14 cellular contexts compared by ENCODE assay signal in the genomic region with DNA sequence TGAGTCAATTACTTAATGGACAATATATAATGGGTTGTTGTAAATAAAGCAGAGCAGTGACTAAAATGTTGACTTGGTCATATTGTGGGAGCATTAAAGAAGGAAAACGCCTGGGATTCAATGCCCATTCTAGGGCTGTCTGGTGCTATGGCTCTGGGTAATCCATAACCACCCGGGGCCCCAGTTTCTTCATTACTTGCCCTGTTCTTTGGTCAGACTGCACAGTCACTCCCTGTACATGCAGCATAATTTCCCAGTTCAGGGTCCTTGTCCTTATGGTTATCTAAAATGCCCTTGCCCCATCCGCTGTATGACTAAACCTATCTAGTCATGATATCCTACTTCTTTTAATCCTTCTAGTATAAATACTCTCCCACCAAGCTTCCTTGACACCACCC. TPM values are rescaled to one million over a fixed set of nuclear protein-coding genes. Genes with fewer than 3 reads are reported as not detected.
DNase-seq lines count a peak whose midpoint lies in the region; ATAC-seq, FAIRE-seq and TF ChIP-seq lines count a peak whose summit lies in the region.
"Had no signal": no experiment of that assay in that cellular context is flagged by ENCODE, and none has a peak within 500 bp of the region (broad histone marks: within the 10 kb centered on the region; RNA-seq: fewer than 3 reads in every experiment).

No MANE protein-coding gene starts in this region.

- peaks cover 8% of the 10 kb centered on the region for H3K36me3 Mint-ChIP-seq in T-helper 2 cell treated with Interferon-gamma antibody and Interleukin-4, amounts not matched to agents 5 μg/mL and 100 μg/mL, for 36 hours (ENCODE audit: low read depth)
- no peaks in the 10 kb centered on the region for H3K36me3 Mint-ChIP-seq in stimulated activated memory B cell treated with anti-CD40 and anti-IgM and Interleukin-4, amounts not matched to agents 10 μg/mL and 1 μg/mL and 100 μg/mL, for 72 hours

- H3K4me3 ChIP-seq in K562 (no peak overlapping the region), gastroesophageal sphincter (no peak overlapping the region)
- H3K4me3 ChIP-seq: suprapubic skin had no signal

- H3K9me1 ChIP-seq in K562 (ENCODE audit: control insufficient read depth, insufficient read depth, low read length) = no peaks in the 10 kb centered on the region

- peaks cover 3% of the 10 kb centered on the region for H3K27me3 Mint-ChIP-seq in T-helper 2 cell treated with Interferon-gamma antibody and Interleukin-4, amounts not matched to agents 5 μg/mL and 100 μg/mL, for 36 hours (ENCODE audit: low read depth)
- H3K27me3 Mint-ChIP-seq in stimulated activated memory B cell treated with anti-CD40 and anti-IgM and Interleukin-4, amounts not matched to agents 10 μg/mL and 1 μg/mL and 100 μg/mL, for 72 hours = no peaks in the 10 kb centered on the region

- peak overlapping the region; percentile 83 for H3K27ac Mint-ChIP-seq in T-helper 2 cell treated with Interferon-gamma antibody and Interleukin-4, amounts not matched to agents 5 μg/mL and 100 μg/mL, for 36 hours
- peak overlapping the region; percentile 98 for H3K27ac Mint-ChIP-seq in stimulated activated memory B cell treated with anti-CD40 and anti-IgM and Interleukin-4, amounts not matched to agents 10 μg/mL and 1 μg/mL and 100 μg/mL, for 72 hours

- BruUV-seq in K562 (replicated peaks; lab: Mats Ljungman, UMichigan) = no TSS peak

- H3K27me3 ChIP-seq in K562 (ENCODE audit: control insufficient read depth in 2 of 2, insufficient read depth in 2 of 2, low read length in 2 of 2) (no peaks in the 10 kb centered on the region), gastroesophageal sphincter (peaks cover 6% of the 10 kb centered on the region)
- H3K27me3 ChIP-seq: suprapubic skin had no signal

- no peaks in the 10 kb centered on the region for H3K9me3 ChIP-seq in K562 (replicated peaks; ENCODE audit: control insufficient read depth, insufficient read depth, low read depth, low read length)
- H3K9me3 ChIP-seq in gastroesophageal sphincter = no peaks in the 10 kb centered on the region
- H3K9me3 ChIP-seq: suprapubic skin had no signal

- H3K27ac ChIP-seq in K562 (ENCODE audit: extremely low read depth, low read depth, low read length) (peak overlapping the region; percentile 83), gastroesophageal sphincter (peak overlapping the region in 1 of 4 donors; percentile 17)
- H3K27ac ChIP-seq: suprapubic skin, VCaP had no signal

- TF ChIP-seq RAD21 in K562 (CRISPR knock-in tag; conservative IDR thresholded peaks at IDR 0.05 in 1 of 2, IDR thresholded peaks at IDR 0.05 in 1 of 2) = 0 out of 4 replicates have a peak, but pooled peaks of 1 of the 2 experiments have one; percentile 7

- CTCF ChIA-PET in K562 (lab: Yijun Ruan, JAX; ENCODE audit: low intra/inter-chr PET ratio) = no interaction called here

- peak; percentile 83 for TF ChIP-seq EP300 in K562 (IDR thresholded peaks at IDR 0.05; ENCODE audit: low read length)
- no peak for TF ChIP-seq EP300 in gastroesophageal sphincter (IDR thresholded peaks at IDR 0.05)

- TF ChIP-seq POLR2A in K562 (conservative IDR thresholded peaks at IDR 0.05) (no peak), gastroesophageal sphincter (IDR thresholded peaks at IDR 0.05) (no peak)

- H3K9me3 Mint-ChIP-seq in T-helper 2 cell treated with Interferon-gamma antibody and Interleukin-4, amounts not matched to agents 5 μg/mL and 100 μg/mL, for 36 hours = no peaks in the 10 kb centered on the region
- H3K9me3 Mint-ChIP-seq in stimulated activated memory B cell treated with anti-CD40 and anti-IgM and Interleukin-4, amounts not matched to agents 10 μg/mL and 1 μg/mL and 100 μg/mL, for 72 hours = no peaks in the 10 kb centered on the region

- POLR2A ChIA-PET in K562 (lab: Yijun Ruan, JAX) = interaction anchor here (1.4 to 1.9 kb wide), 3 partner anchors 11 to 15 kb away, joined by 3 to 6 read pairs (median 5); no protein-coding TSS in a partner anchor

- no peaks in the 10 kb centered on the region for H3K79me2 ChIP-seq in K562 (ENCODE audit: control insufficient read depth, insufficient read depth, low read length)

- peak overlapping the region; percentile 70 for H3K4me3 Mint-ChIP-seq in T-helper 2 cell treated with Interferon-gamma antibody and Interleukin-4, amounts not matched to agents 5 μg/mL and 100 μg/mL, for 36 hours
- H3K4me3 Mint-ChIP-seq in stimulated activated memory B cell treated with anti-CD40 and anti-IgM and Interleukin-4, amounts not matched to agents 10 μg/mL and 1 μg/mL and 100 μg/mL, for 72 hours = no peak overlapping the region

- H3K36me3 ChIP-seq in K562 (ENCODE audit: control insufficient read depth, insufficient read depth, low read length) (no peaks in the 10 kb centered on the region), gastroesophageal sphincter (no peaks in the 10 kb centered on the region)
- H3K36me3 ChIP-seq: suprapubic skin had no signal

- H3K4me2 ChIP-seq in K562 (ENCODE audit: insufficient read depth, low read length) = peak overlapping the region; percentile 68

- WGBS in K562 (ENCODE audit: insufficient coverage, low coverage, missing lambda C conversion rate) = 0% methylated on average over 3 of the region's 3 CpGs
- 85 to 92% methylated on average over 2 to 3 of the region's 3 CpGs for WGBS in gastroesophageal sphincter (ENCODE audit: low coverage in 1 of 2), 2 donors

- H4K20me1 ChIP-seq in K562 (replicated peaks; ENCODE audit: control insufficient read depth, insufficient read depth, low read length) = no peaks in the 10 kb centered on the region

- H2AFZ ChIP-seq in K562 (ENCODE audit: low read depth, low read length) = peak overlapping the region; percentile 91

- H3K4me1 ChIP-seq in K562 (replicated peaks in 1 of 2; ENCODE audit: control insufficient read depth in 2 of 2, insufficient read depth in 2 of 2, low read length in 2 of 2) = peaks cover 17 to 36% of the 10 kb centered on the region in 2 experiments
- H3K4me1 ChIP-seq in gastroesophageal sphincter = peaks cover 0 to 7% (median 3%) of the 10 kb centered on the region in 3 donors
- H3K4me1 ChIP-seq: suprapubic skin had no signal

- peak overlapping the region in 1 of 2 experiments; percentile 70; a peak in 2 of 4 replicates for H3K9ac ChIP-seq in K562 (ENCODE audit: insufficient read depth in 1 of 2, low read depth in 2 of 2, low read length in 2 of 2)

- peak; percentile 92 for FAIRE-seq in K562 (lab: Jason Lieb, UNC)
- FAIRE-seq: astrocyte had no signal

- TF ChIP-seq CTCF in K562 (IDR thresholded peaks at IDR 0.05 in 2 of 3, conservative IDR thresholded peaks at IDR 0.05 in 1 of 3; ENCODE audit: insufficient read depth in 2 of 3, low read depth in 1 of 3, low read length in 3 of 3) (no peak), gastroesophageal sphincter (IDR thresholded peaks at IDR 0.05) (no peak)

- in situ Hi-C loops in K562 (cut with MboI) = no loop called here

- ATAC-seq in K562 (peak; percentile 91), gastroesophageal sphincter (no peak)
- ATAC-seq in stimulated activated memory B cell treated with anti-CD40 and anti-IgM and Interleukin-4, amounts not matched to agents 10 μg/mL and 1 μg/mL and 100 μg/mL, for 72 hours = no peak

- peaks cover 46% of the 10 kb centered on the region for H3K4me1 Mint-ChIP-seq in T-helper 2 cell treated with Interferon-gamma antibody and Interleukin-4, amounts not matched to agents 5 μg/mL and 100 μg/mL, for 36 hours (ENCODE audit: low read depth)
- peaks cover 67% of the 10 kb centered on the region for H3K4me1 Mint-ChIP-seq in stimulated activated memory B cell treated with anti-CD40 and anti-IgM and Interleukin-4, amounts not matched to agents 10 μg/mL and 1 μg/mL and 100 μg/mL, for 72 hours

- intact Hi-C loops in K562 (cut with micrococcal nuclease) = loop anchor here (1.0 to 5.0 kb wide), 2 partner anchors 14 to 77 kb away; no protein-coding TSS in a partner anchor

- no peak for DNase-seq in T-helper 2 cell treated with Interferon-gamma antibody and Interleukin-4, amounts not matched to agents 5 μg/mL and 100 μg/mL, for 36 hours (ENCODE audit: low spot score)
- DNase-seq in T-helper 2 cell = no peak
- peak; percentile 49 for DNase-seq in NCI-H748 treated with DMSO at 0.1 percent for 48 hours (lab: John Stamatoyannopoulos, UW)
- DNase-seq in K562 (ENCODE audit: extremely low read depth in 1 of 4, low spot score in 3 of 4) = peak; percentile 57 to 87 (median 70)
- DNase-seq in SHP77 (lab: John Stamatoyannopoulos, UW) = no peak
- no peak for DNase-seq in hepatic stellate cell (ENCODE audit: low spot score)
- DNase-seq: ACHN; NCI-H1694 treated with DMSO at 0.1 percent for 48 hours; stimulated activated CD4-positive, alpha-beta T cell treated with anti-CD3 and anti-CD28 coated beads, Interleukin-1b, Interleukin-23, amount 100 ng/mL, for 48 hours had no signal

RNA-seq across cellular contexts. Expression of a gene that starts 27.5 kb away (rescaled TPM):
- total RNA-seq in K562 (2011; cell fraction: chromatin; rRNA removed; ENCODE audit: low replicate concordance) = 41.4 and 147 TPM in 2 replicates
- total RNA-seq in K562 (2011; cell fraction: nucleolus; rRNA removed) = 17.3 and 22.5 TPM in 2 replicates
- 50.7 and 53.1 TPM in 2 replicates for total RNA-seq in K562 (2011; cell fraction: nucleoplasm; rRNA removed)
- 15.1 and 21.2 TPM in 2 replicates for total RNA-seq in K562 (2014; rRNA removed)
- total RNA-seq in K562 (2014; rRNA removed; fragmentation: Illumina TruSeq; extraction: Trizol) = 28.6 and 35.5 TPM in 2 replicates
- total RNA-seq in K562 (2015; rRNA removed; fragmentation: Illumina TruSeq; extraction: Trizol) = 25.4 and 32.3 TPM in 2 replicates
- total RNA-seq in K562 (2021) = 18.3 and 19.9 TPM in 2 replicates
- 19.8 and 23.0 TPM in 2 replicates for polyA plus RNA-seq in K562 (2011; rRNA removed)
- 5.0 and 7.4 TPM in 2 replicates for polyA plus RNA-seq in K562 (2011; cell fraction: cytosol; rRNA removed)
- polyA plus RNA-seq in K562 (2011; cell fraction: nucleus; rRNA removed) = 18.4 and 23.1 TPM in 2 replicates
- polyA plus RNA-seq in K562 (2012) = 8.5 and 10.7 TPM in 2 replicates
- polyA plus RNA-seq in K562 (2014; fragmentation: Illumina TruSeq; extraction: Trizol) = 14.8 and 17.0 TPM in 2 replicates
- polyA plus RNA-seq in K562 (2014; fragmentation: Nextera tagmentation; extraction: Ambion mirVana) = 1 to 10 TPM; 6.8 to 6.9 TPM
- 11.3 and 13.5 TPM in 2 replicates for polyA plus RNA-seq in K562 (2014; rRNA removed)
- polyA minus RNA-seq in K562 (2011; rRNA and poly(A)+ RNA removed) = 69.4 and 70.4 TPM in 2 replicates
- 12.6 and 26.8 TPM in 2 replicates for polyA minus RNA-seq in K562 (2011; cell fraction: cytosol; rRNA and poly(A)+ RNA removed)
- 31.0 and 60.5 TPM in 2 replicates for polyA minus RNA-seq in K562 (2011; cell fraction: nucleus; rRNA and poly(A)+ RNA removed)
- total RNA-seq in gastroesophageal sphincter = 10 to 100 TPM; 20.3 to 42.3 (median 33.7) TPM

RNA-seq across cellular contexts. Expression of a gene that starts 49.7 kb away (rescaled TPM):
- 56.2 and 68.3 TPM in 2 replicates for total RNA-seq in K562 (2011; cell fraction: chromatin; rRNA removed; ENCODE audit: low replicate concordance)
- 12.9 and 14.2 TPM in 2 replicates for total RNA-seq in K562 (2011; cell fraction: nucleolus; rRNA removed)
- total RNA-seq in K562 (2011; cell fraction: nucleoplasm; rRNA removed) = 27.7 and 42.6 TPM in 2 replicates
- total RNA-seq in K562 (2014; rRNA removed) (122 and 129 TPM in 2 replicates), K562 (2014; rRNA removed; fragmentation: Illumina TruSeq; extraction: Trizol) (265 and 291 TPM in 2 replicates), K562 (2015; rRNA removed; fragmentation: Illumina TruSeq; extraction: Trizol) (188 and 194 TPM in 2 replicates), K562 (2021) (224 and 232 TPM in 2 replicates), gastroesophageal sphincter (100 to 1,000 TPM; 120 to 257 (median 135) TPM)
- polyA plus RNA-seq in K562 (2011; rRNA removed) (336 and 369 TPM in 2 replicates), K562 (2014; fragmentation: Illumina TruSeq; extraction: Trizol) (317 and 338 TPM in 2 replicates), K562 (2014; fragmentation: Nextera tagmentation; extraction: Ambion mirVana) (100 to 1,000 TPM; 236 to 271 TPM), K562 (2014; rRNA removed) (245 and 321 TPM in 2 replicates)
- polyA plus RNA-seq in K562 (2011; cell fraction: cytosol; rRNA removed) = 144 and 235 TPM in 2 replicates
- polyA plus RNA-seq in K562 (2011; cell fraction: nucleus; rRNA removed) = 66.7 and 120 TPM in 2 replicates
- 291 and 297 TPM in 2 replicates for polyA plus RNA-seq in K562 (2012)
- 431 and 466 TPM in 2 replicates for polyA minus RNA-seq in K562 (2011; rRNA and poly(A)+ RNA removed)
- 78.3 and 103 TPM in 2 replicates for polyA minus RNA-seq in K562 (2011; cell fraction: cytosol; rRNA and poly(A)+ RNA removed)
- polyA minus RNA-seq in K562 (2011; cell fraction: nucleus; rRNA and poly(A)+ RNA removed) = 12.8 and 19.5 TPM in 2 replicates

Comparison
In these comparisons a context has a peak if more than half of its experiments do, and no peak if none do; other contexts are left out.
1. DNase-seq: peak in NCI-H748 treated with DMSO at 0.1 percent for 48 hours (single experiment) and K562 (4 of 4); none in T-helper 2 cell treated with Interferon-gamma antibody and Interleukin-4, amounts not matched to agents 5 μg/mL and 100 μg/mL, for 36 hours (single experiment), T-helper 2 cell (0 of 5), SHP77 (0 of 2) and hepatic stellate cell (single experiment).